ENCODE assay signal across 9 cellular contexts in the genomic region with DNA sequence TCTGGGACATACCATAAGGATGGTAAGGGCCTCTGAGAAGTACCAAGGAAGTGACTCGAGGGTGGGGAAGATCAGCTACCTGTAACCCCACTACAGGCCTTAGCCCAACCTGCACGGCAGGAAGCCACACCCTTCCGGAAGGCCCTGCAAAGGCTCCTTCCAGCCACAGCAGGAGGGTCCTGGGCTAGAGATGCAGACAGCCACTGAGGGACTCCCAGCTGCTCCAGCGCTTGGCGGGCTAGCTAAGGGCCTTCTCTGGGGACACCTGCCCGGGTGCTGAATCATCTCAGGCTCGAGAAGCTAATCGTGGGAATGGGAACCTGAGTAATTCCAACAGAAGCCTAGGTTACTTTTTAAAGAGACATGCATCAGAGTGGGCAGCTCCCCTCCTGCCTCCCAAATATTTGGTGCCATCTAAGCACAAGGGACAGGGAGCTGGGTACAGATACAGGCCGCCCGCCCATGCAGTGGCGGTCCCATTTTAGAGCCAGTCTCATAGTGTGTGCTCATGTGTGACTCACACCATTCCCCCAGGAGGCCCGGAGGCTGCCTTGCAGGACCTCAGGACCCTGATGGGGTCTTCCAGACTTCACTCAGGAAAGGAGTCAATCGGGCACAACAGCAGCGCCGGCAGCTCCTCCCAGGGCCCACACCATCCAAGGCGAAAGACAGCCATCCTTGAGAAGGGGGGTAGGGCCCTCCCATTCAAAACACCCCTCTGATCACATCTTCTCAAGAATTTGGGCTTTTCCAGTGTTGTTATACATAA. TPM values are rescaled to one million over a fixed set of nuclear protein-coding genes. Genes with fewer than 3 reads are reported as not detected.
DNase-seq lines count a peak whose midpoint lies in the region; ATAC-seq, FAIRE-seq and TF ChIP-seq lines count a peak whose summit lies in the region.
"Had no signal": no experiment of that assay in that cellular context is flagged by ENCODE, and none has a peak within 500 bp of the region (broad histone marks: within the 10 kb centered on the region; RNA-seq: fewer than 3 reads in every experiment).

No MANE protein-coding gene starts in this region.

- DNase-seq in CD4-positive, alpha-beta T cell = peak in 8 of 10 experiments; percentile 38 to 66 (median 62)
- peak; percentile 60 to 80 for DNase-seq in PC-9
- DNase-seq in choroid plexus epithelial cell (ENCODE audit: low read depth) = peak; percentile 57
- DNase-seq in osteocyte (ENCODE audit: extremely low spot score, unreplicated experiment) = no peak
- no peak for DNase-seq in NCI-H1436 (lab: John Stamatoyannopoulos, UW)
- DNase-seq in hypothalamus (lab: John Stamatoyannopoulos, UW) = no peak
- DNase-seq in RCC 7860 (ENCODE audit: low spot score) = no peak

- H2AFZ ChIP-seq in PC-9 = no peak overlapping the region

- BruUV-seq in PC-9 (replicated peaks; lab: Mats Ljungman, UMichigan) = no TSS peak

- H3K27me3 ChIP-seq in CD4-positive, alpha-beta T cell (ENCODE audit: control insufficient read depth, insufficient read depth, low read length) = no peaks in the 10 kb centered on the region
- no peaks in the 10 kb centered on the region for H3K27me3 ChIP-seq in PC-9 (ENCODE audit: insufficient read depth, low read depth)

- peak overlapping the region; percentile 93 for H3K27ac Mint-ChIP-seq in CD4-positive, alpha-beta T cell
- H3K27ac Mint-ChIP-seq in osteocyte (ENCODE audit: unreplicated experiment) = peak overlapping the region; percentile 88

- peaks cover 85% of the 10 kb centered on the region for H3K4me1 Mint-ChIP-seq in CD4-positive, alpha-beta T cell (ENCODE audit: low read depth)
- H3K4me1 Mint-ChIP-seq in osteocyte (ENCODE audit: unreplicated experiment) = peaks cover 76% of the 10 kb centered on the region

- H3K9me3 Mint-ChIP-seq in CD4-positive, alpha-beta T cell = no peaks in the 10 kb centered on the region
- H3K9me3 Mint-ChIP-seq in osteocyte (ENCODE audit: unreplicated experiment) = no peaks in the 10 kb centered on the region

- peak overlapping the region; percentile 70 for H3K4me3 Mint-ChIP-seq in CD4-positive, alpha-beta T cell
- H3K4me3 Mint-ChIP-seq in osteocyte (ENCODE audit: unreplicated experiment) = no peak overlapping the region

- ATAC-seq in CD4-positive, alpha-beta T cell (ENCODE audit: poor library complexity) = peak; percentile 37
- no peak for ATAC-seq in HG02970 (IDR thresholded peaks at IDR 0.05; ENCODE audit: low FRiP score, unreplicated experiment)

- H3K79me2 ChIP-seq in PC-9 (ENCODE audit: low read depth) = peaks cover 99% of the 10 kb centered on the region

- peak overlapping the region; percentile 0; the same call in 1 of the 2 replicates for H3K4me3 ChIP-seq in PC-9
- H3K4me3 ChIP-seq in choroid plexus epithelial cell (ENCODE audit: low read depth, low read length) = no peak overlapping the region

- no peak for FAIRE-seq in RCC 7860 (lab: Jason Lieb, UNC)
- FAIRE-seq: endometrium had no signal

- CTCF ChIA-PET in CD4-positive, alpha-beta T cell (lab: Charles Lee) = interaction anchor here (0.8 to 2.6 kb wide), 10 partner anchors 10 to 91 kb away, joined by 3 to 11 read pairs (median 4); no protein-coding TSS in a partner anchor
- CTCF ChIA-PET in PC-9 (lab: Charles Lee) = interaction anchor here (0.6 to 0.7 kb wide), 2 partner anchors 36 to 102 kb away, joined by 5 to 8 read pairs; no protein-coding TSS in a partner anchor

- no peaks in the 10 kb centered on the region for H3K9me2 ChIP-seq in PC-9 (ENCODE audit: insufficient read depth)

- no peak for TF ChIP-seq CTCF in CD4-positive, alpha-beta T cell (IDR thresholded peaks at IDR 0.05)
- TF ChIP-seq CTCF in PC-9 (conservative IDR thresholded peaks at IDR 0.05) = no peak
- no peak for TF ChIP-seq CTCF in choroid plexus epithelial cell (conservative IDR thresholded peaks at IDR 0.05; ENCODE audit: low read depth, low read length)
- TF ChIP-seq CTCF in osteocyte (IDR thresholded peaks at IDR 0.05) = no peak

- no peaks in the 10 kb centered on the region for H3K27me3 Mint-ChIP-seq in CD4-positive, alpha-beta T cell
- H3K27me3 Mint-ChIP-seq in osteocyte (ENCODE audit: unreplicated experiment) = no peaks in the 10 kb centered on the region

- H3K4me1 ChIP-seq in PC-9 (replicated peaks; ENCODE audit: insufficient read depth) = peaks cover 91% of the 10 kb centered on the region

- POLR2A ChIA-PET in CD4-positive, alpha-beta T cell (lab: Charles Lee) = interaction anchor here (0.7 to 49.5 kb wide), 9 partner anchors 12 to 141 kb away, joined by 3 to 1847 read pairs (median 5); a partner anchor contains a TSS
- POLR2A ChIA-PET in PC-9 (lab: Charles Lee; ENCODE audit: unreplicated experiment) = interaction anchor here (0.5 to 1.2 kb wide), 10 partner anchors 9 to 811 kb away, joined by 3 to 9 read pairs (median 4); no protein-coding TSS in a partner anchor

- no peaks in the 10 kb centered on the region for H3K9me3 ChIP-seq in CD4-positive, alpha-beta T cell (ENCODE audit: control insufficient read depth, low read length)
- H3K9me3 ChIP-seq in PC-9 (ENCODE audit: insufficient read depth, low read depth) = no peaks in the 10 kb centered on the region

- H3K36me3 Mint-ChIP-seq in CD4-positive, alpha-beta T cell (ENCODE audit: low read depth) = peaks cover 82% of the 10 kb centered on the region
- peaks cover 19% of the 10 kb centered on the region for H3K36me3 Mint-ChIP-seq in osteocyte (ENCODE audit: unreplicated experiment)

- peak overlapping the region; percentile 95 for H3K27ac ChIP-seq in CD4-positive, alpha-beta T cell (ENCODE audit: low read depth, low read length)
- peak overlapping the region; percentile 56 for H3K27ac ChIP-seq in PC-9

- H3K4me2 ChIP-seq in PC-9 = peak overlapping the region; percentile 64

- H3F3A ChIP-seq in PC-9 (ENCODE audit: insufficient read depth, low read depth) = peaks cover 93% of the 10 kb centered on the region

- peaks cover 86% of the 10 kb centered on the region for H4K20me1 ChIP-seq in PC-9 (ENCODE audit: insufficient read depth)

- intact Hi-C loops in CD4-positive, alpha-beta T cell (cut with DNase I, micrococcal nuclease) = loop anchor here in 1 of 2 experiments (5.0 kb wide), 1 partner anchor 42 kb away; no protein-coding TSS in a partner anchor
- intact Hi-C loops in PC-9 (cut with micrococcal nuclease; ENCODE audit: unreplicated experiment) = no loop called here

- peaks cover 36% of the 10 kb centered on the region for H3K36me3 ChIP-seq in PC-9 (ENCODE audit: low read depth)

RNA-seq across cellular contexts. Expression of a gene that starts 8.0 kb away (rescaled TPM):
- 100 to 1,000 TPM; 901 to 925 TPM for total RNA-seq in CD4-positive, alpha-beta T cell
- 758 and 776 TPM in 2 replicates for total RNA-seq in PC-9 (2021)
- total RNA-seq in osteocyte = 938 and 1,044 TPM in 2 replicates

Comparison
In these comparisons a context has a peak if more than half of its experiments do, and no peak if none do; other contexts are left out.
1. DNase-seq: peak in CD4-positive, alpha-beta T cell (8 of 10), PC-9 (2 of 2) and choroid plexus epithelial cell (single experiment); none in osteocyte (single experiment), NCI-H1436 (single experiment), hypothalamus (0 of 51) and RCC 7860 (single experiment).